32 cellular contexts compared by ENCODE assay signal in the genomic region with DNA sequence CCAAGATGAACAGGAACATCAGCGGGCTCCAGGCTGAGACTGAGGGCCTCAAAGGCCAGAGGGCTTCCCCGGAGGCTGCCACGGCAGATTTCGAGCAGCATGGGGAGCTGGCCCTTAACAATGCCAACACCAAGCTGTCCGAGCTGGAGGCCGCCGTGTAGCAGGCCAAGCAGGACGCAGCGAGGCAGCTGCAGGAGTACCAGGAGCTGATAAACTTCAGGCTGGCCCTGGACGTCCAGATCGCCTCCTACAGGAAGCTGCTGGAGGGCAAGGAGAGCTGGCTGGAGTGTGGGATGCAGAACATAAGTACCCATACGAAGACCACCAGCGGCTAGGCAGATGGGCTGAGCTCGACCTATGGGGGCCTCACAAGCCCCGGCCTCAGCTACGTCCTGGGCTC.
"Had no signal": no experiment of that assay in that cellular context is flagged by ENCODE, and none has a peak within 500 bp of the region (broad histone marks: within the 10 kb centered on the region; RNA-seq: fewer than 3 reads in every experiment).

No MANE protein-coding gene starts in this region.

- H3K27me3 ChIP-seq: ascending aorta, breast epithelium, cardiac muscle cell, colonic mucosa, esophagus squamous epithelium had no signal

- H3K4me1 Mint-ChIP-seq: activated CD4-positive, alpha-beta T cell treated with anti-CD3 and anti-CD28 coated beads for 36 hours; activated CD4-positive, alpha-beta T cell treated with anti-CD3 and anti-CD28 coated beads, Interleukin-2, amount 10 ng/mL, durations not matched to agents 24 days and 14 days; activated CD8-positive, alpha-beta memory T cell treated with anti-CD3 and anti-CD28 coated beads, Interleukin-2, amount 10 ng/mL, durations not matched to agents 7 days and 5 days; activated naive CD4-positive, alpha-beta T cell treated with anti-CD3 and anti-CD28 coated beads, Interleukin-2, amount 10 ng/mL, durations not matched to agents 7 days and 5 days; activated naive CD8-positive, alpha-beta T cell treated with anti-CD3 and anti-CD28 coated beads, Interleukin-2, amount 10 ng/mL, durations not matched to agents 7 days and 5 days; brain; T-helper 17 cell had no signal

- H3K9me3 ChIP-seq: ascending aorta, colonic mucosa had no signal

- H3K27ac ChIP-seq: ascending aorta, breast epithelium, cardiac muscle cell, colonic mucosa, epithelial cell of prostate, esophagus squamous epithelium had no signal

- DNase-seq: activated CD4-positive, alpha-beta memory T cell treated with anti-CD3 and anti-CD28 coated beads for 36 hours; activated CD4-positive, alpha-beta T cell treated with anti-CD3 and anti-CD28 coated beads for 36 hours; activated CD4-positive, alpha-beta T cell treated with anti-CD3 and anti-CD28 coated beads, Interleukin-2, amount 10 ng/mL, durations not matched to agents 24 days and 14 days; activated CD4-positive, CD25-positive, alpha-beta regulatory T cell; activated CD4-positive, CD25-positive, alpha-beta regulatory T cell treated with anti-CD3 and anti-CD28 coated beads, Interleukin-2, amount 50 U/mL, for 72 hours; activated CD8-positive, alpha-beta memory T cell treated with anti-CD3 and anti-CD28 coated beads, Interleukin-2, amount 10 ng/mL, durations not matched to agents 7 days and 5 days; activated CD8-positive, alpha-beta memory T cell treated with anti-CD3 and anti-CD28 coated beads, Interleukin-2, amount 50 U/mL, for 4 hours; activated CD8-positive, alpha-beta T cell treated with anti-CD3 and anti-CD28 coated beads, Interleukin-2, amount 10 ng/mL, durations not matched to agents 7 days and 5 days; activated gamma-delta T cell; activated naive CD4-positive, alpha-beta T cell; activated naive CD4-positive, alpha-beta T cell treated with anti-CD3 and anti-CD28 coated beads, Interleukin-2, amount 10 ng/mL, durations not matched to agents 7 days and 5 days; activated naive CD8-positive, alpha-beta T cell treated with anti-CD3 and anti-CD28 coated beads, Interleukin-2, amount 10 ng/mL, durations not matched to agents 7 days and 5 days; activated T-cell treated with anti-CD3 and anti-CD28 coated beads, Interleukin-2, amount 50 U/mL, for 1 hour; activated T-cell treated with anti-CD3 and anti-CD28 coated beads, Interleukin-2, amount 50 U/mL, for 48 hours; central memory CD4-positive, alpha-beta T cell; cerebellar nuclear complex; colonic mucosa; effector CD8-positive, alpha-beta T cell; esophagus squamous epithelium; foreskin melanocyte; SW 1271; T-helper 1 cell; T-helper 17 cell; T1000 had no signal

- H3K36me3 Mint-ChIP-seq: activated CD4-positive, alpha-beta memory T cell treated with anti-CD3 and anti-CD28 coated beads for 36 hours; activated CD8-positive, alpha-beta memory T cell treated with anti-CD3 and anti-CD28 coated beads, Interleukin-2, amount 10 ng/mL, durations not matched to agents 7 days and 5 days; activated naive CD4-positive, alpha-beta T cell treated with anti-CD3 and anti-CD28 coated beads, Interleukin-2, amount 10 ng/mL, durations not matched to agents 7 days and 5 days; activated naive CD8-positive, alpha-beta T cell treated with anti-CD3 and anti-CD28 coated beads, Interleukin-2, amount 10 ng/mL, durations not matched to agents 7 days and 5 days; brain had no signal

- H3K27me3 Mint-ChIP-seq: activated CD4-positive, alpha-beta memory T cell treated with anti-CD3 and anti-CD28 coated beads for 36 hours; activated CD4-positive, alpha-beta T cell treated with anti-CD3 and anti-CD28 coated beads for 36 hours; activated CD4-positive, alpha-beta T cell treated with anti-CD3 and anti-CD28 coated beads, Interleukin-2, amount 10 ng/mL, durations not matched to agents 24 days and 14 days; activated CD8-positive, alpha-beta memory T cell treated with anti-CD3 and anti-CD28 coated beads, Interleukin-2, amount 10 ng/mL, durations not matched to agents 7 days and 5 days; activated naive CD4-positive, alpha-beta T cell treated with anti-CD3 and anti-CD28 coated beads, Interleukin-2, amount 10 ng/mL, durations not matched to agents 7 days and 5 days; activated naive CD8-positive, alpha-beta T cell treated with anti-CD3 and anti-CD28 coated beads, Interleukin-2, amount 10 ng/mL, durations not matched to agents 7 days and 5 days; brain; T-helper 17 cell had no signal

- H3K9me3 Mint-ChIP-seq: activated CD4-positive, alpha-beta T cell treated with anti-CD3 and anti-CD28 coated beads, Interleukin-2, amount 10 ng/mL, durations not matched to agents 24 days and 14 days; activated naive CD8-positive, alpha-beta T cell treated with anti-CD3 and anti-CD28 coated beads, Interleukin-2, amount 10 ng/mL, durations not matched to agents 7 days and 5 days; activated T-helper 1 cell treated with anti-CD3 and anti-CD28 coated beads, Interleukin-12 subunit alpha, Interleukin-12 subunit beta, Interleukin-2, Interleukin-4 antibody, amounts not matched to agents 30 ng/mL and 10 ng/mL and 1 ng/mL, durations not matched to agents 14 hours and 24 hours and 36 hours had no signal

- ATAC-seq: activated CD4-positive, alpha-beta T cell treated with anti-CD3 and anti-CD28 coated beads for 36 hours; activated CD8-positive, alpha-beta memory T cell treated with anti-CD3 and anti-CD28 coated beads, Interleukin-2, amount 10 ng/mL, durations not matched to agents 7 days and 5 days; activated CD8-positive, alpha-beta T cell treated with anti-CD3 and anti-CD28 coated beads, Interleukin-2, amount 10 ng/mL, durations not matched to agents 7 days and 5 days; activated naive CD4-positive, alpha-beta T cell treated with anti-CD3 and anti-CD28 coated beads, Interleukin-2, amount 50 U/mL, for 72 hours; T-helper 17 cell had no signal

- H3K4me1 ChIP-seq: ascending aorta, breast epithelium, colonic mucosa, esophagus squamous epithelium had no signal

- H3K4me3 Mint-ChIP-seq: activated CD4-positive, alpha-beta memory T cell treated with anti-CD3 and anti-CD28 coated beads for 36 hours; activated CD4-positive, alpha-beta T cell treated with anti-CD3 and anti-CD28 coated beads for 36 hours; activated CD4-positive, alpha-beta T cell treated with anti-CD3 and anti-CD28 coated beads, Interleukin-2, amount 10 ng/mL, durations not matched to agents 24 days and 14 days; activated CD8-positive, alpha-beta memory T cell treated with anti-CD3 and anti-CD28 coated beads, Interleukin-2, amount 10 ng/mL, durations not matched to agents 7 days and 5 days; activated CD8-positive, alpha-beta T cell treated with anti-CD3 and anti-CD28 coated beads, Interleukin-2, amount 10 ng/mL, durations not matched to agents 7 days and 5 days; activated naive CD4-positive, alpha-beta T cell treated with anti-CD3 and anti-CD28 coated beads, Interleukin-2, amount 10 ng/mL, durations not matched to agents 7 days and 5 days; activated naive CD8-positive, alpha-beta T cell treated with anti-CD3 and anti-CD28 coated beads, Interleukin-2, amount 10 ng/mL, durations not matched to agents 7 days and 5 days; activated T-helper 1 cell treated with anti-CD3 and anti-CD28 coated beads, Interleukin-12 subunit alpha, Interleukin-12 subunit beta, Interleukin-2, Interleukin-4 antibody, amounts not matched to agents 30 ng/mL and 10 ng/mL and 1 ng/mL, durations not matched to agents 14 hours and 24 hours and 36 hours; brain; T-helper 17 cell; T-helper 2 cell treated with Interferon-gamma antibody and Interleukin-4, amounts not matched to agents 5 μg/mL and 100 μg/mL, for 36 hours had no signal

- H3K27ac Mint-ChIP-seq: activated CD4-positive, alpha-beta memory T cell treated with anti-CD3 and anti-CD28 coated beads for 36 hours; activated CD4-positive, alpha-beta T cell treated with anti-CD3 and anti-CD28 coated beads for 36 hours; activated CD4-positive, alpha-beta T cell treated with anti-CD3 and anti-CD28 coated beads, Interleukin-2, amount 10 ng/mL, durations not matched to agents 24 days and 14 days; activated CD8-positive, alpha-beta memory T cell treated with anti-CD3 and anti-CD28 coated beads, Interleukin-2, amount 10 ng/mL, durations not matched to agents 7 days and 5 days; activated CD8-positive, alpha-beta T cell treated with anti-CD3 and anti-CD28 coated beads, Interleukin-2, amount 10 ng/mL, durations not matched to agents 7 days and 5 days; activated naive CD4-positive, alpha-beta T cell treated with anti-CD3 and anti-CD28 coated beads, Interleukin-2, amount 10 ng/mL, durations not matched to agents 7 days and 5 days; activated naive CD4-positive, alpha-beta T cell treated with anti-CD3 and anti-CD28 coated beads, Interleukin-2, amount 50 U/mL, for 72 hours; activated naive CD8-positive, alpha-beta T cell treated with anti-CD3 and anti-CD28 coated beads, Interleukin-2, amount 10 ng/mL, durations not matched to agents 7 days and 5 days; activated T-helper 1 cell treated with anti-CD3 and anti-CD28 coated beads, Interleukin-12 subunit alpha, Interleukin-12 subunit beta, Interleukin-2, Interleukin-4 antibody, amounts not matched to agents 30 ng/mL and 10 ng/mL and 1 ng/mL, durations not matched to agents 14 hours and 24 hours and 36 hours; brain; T-helper 17 cell; T-helper 2 cell treated with Interferon-gamma antibody and Interleukin-4, amounts not matched to agents 5 μg/mL and 100 μg/mL, for 36 hours had no signal

- H3K4me3 ChIP-seq: ascending aorta, breast epithelium, cardiac muscle cell, colonic mucosa, esophagus squamous epithelium had no signal

- H3K36me3 ChIP-seq: ascending aorta, cardiac muscle cell, colonic mucosa, esophagus squamous epithelium had no signal
